Comparison of ENCODE assay signal across 8 cellular contexts in genomic region chr2:10302479-10303173, GRCh38. TPM values are rescaled to one million over a fixed set of nuclear protein-coding genes. Genes with fewer than 3 reads are reported as not detected.
DNase-seq lines count a peak whose midpoint lies in the region; ATAC-seq, FAIRE-seq and TF ChIP-seq lines count a peak whose summit lies in the region.

HPCAL1 (plus strand) TSS chr2:10302904; CDS start chr2:10419758, 116,854 bp downstream.

- H3K4me2 ChIP-seq in keratinocyte (ENCODE audit: control insufficient read depth, extremely low read depth, insufficient read depth, low read depth, low read length), result peak within 1 kb of the TSS; percentile 72

- peak; percentile 51 for ATAC-seq in GM18519 (IDR thresholded peaks at IDR 0.05; ENCODE audit: low FRiP score, unreplicated experiment)
- peak; percentile 75 for ATAC-seq in HG03045 (IDR thresholded peaks at IDR 0.05; ENCODE audit: unreplicated experiment)

- no peaks in the 10 kb centered on the region for H3K9me1 ChIP-seq in keratinocyte (ENCODE audit: control insufficient read depth, extremely low read depth, insufficient read depth, low read length)

- no peak for FAIRE-seq in keratinocyte (lab: Jason Lieb, UNC)

- H3K27ac ChIP-seq in ACC112 (ENCODE audit: low read depth, low read length) (no peak within 1 kb of the TSS; the same call in 1 of the 2 replicates), keratinocyte (ENCODE audit: control insufficient read depth, insufficient read depth, low read length) (no peak within 1 kb of the TSS)

- peak within 1 kb of the TSS; percentile 60 for H3K9ac ChIP-seq in keratinocyte (ENCODE audit: control insufficient read depth, extremely low read depth, insufficient read depth, low read length)

- H3K4me3 ChIP-seq in ACC112 (ENCODE audit: low read depth, low read length) (peak within 1 kb of the TSS; percentile 98), keratinocyte (ENCODE audit: control insufficient read depth in 2 of 3, extremely low read depth in 1 of 3, insufficient read depth in 2 of 3, low read depth in 1 of 3, low read length in 3 of 3) (peak within 1 kb of the TSS; percentile 59 to 78 (median 74))

- H3K79me2 ChIP-seq in ACC112 (ENCODE audit: control insufficient read depth, insufficient read depth, low read length, unreplicated experiment), result peaks cover 48% of the 10 kb centered on the region
- H3K79me2 ChIP-seq in keratinocyte (ENCODE audit: control insufficient read depth, insufficient read depth, low read length), result peaks cover 39% of the 10 kb centered on the region

- peaks cover 37% of the 10 kb centered on the region for H3K4me1 ChIP-seq in ACC112 (ENCODE audit: control insufficient read depth, insufficient read depth, low read length, unreplicated experiment)
- H3K4me1 ChIP-seq in keratinocyte (ENCODE audit: control insufficient read depth, extremely low read depth, insufficient read depth, low read length), result peaks cover 23% of the 10 kb centered on the region

- peak within 1 kb of the TSS; percentile 50 for H2AFZ ChIP-seq in ACC112 (ENCODE audit: low read length, unreplicated experiment)
- peak within 1 kb of the TSS; percentile 82 for H2AFZ ChIP-seq in keratinocyte (ENCODE audit: control insufficient read depth, low read length)

- dilution Hi-C loops in keratinocyte (cut with MboI; ENCODE audit: extremely low pct_ligation_motif_present, low sequenced_read_pairs), result no loop called here

- DNase-seq in NCI-H2196 treated with DMSO at 0.1 percent for 48 hours (lab: John Stamatoyannopoulos, UW; ENCODE audit: unreplicated experiment) (peak; percentile 92), cerebellar cortex (ENCODE audit: low spot score) (peak; percentile 80), keratinocyte (ENCODE audit: low read depth, low spot score) (peak; percentile 33)
- peak; percentile 65 for DNase-seq in activated CD4-positive, CD25-positive, alpha-beta regulatory T cell treated with anti-CD3 and anti-CD28 coated beads, Interleukin-2, amount 50 U/mL, for 16 hours (ENCODE audit: low read depth, low spot score)
- peak; percentile 86 for DNase-seq in stimulated activated CD4-positive, alpha-beta T cell treated with anti-CD3 and anti-CD28 coated beads, Interleukin-15, amount 100 ng/mL, for 24 hours

- H4K20me1 ChIP-seq in keratinocyte (ENCODE audit: control insufficient read depth, extremely low read depth, insufficient read depth, low read length), result peaks cover 14% of the 10 kb centered on the region

- H3K9me3 ChIP-seq in keratinocyte (ENCODE audit: control insufficient read depth, low read depth, low read length), result no peaks in the 10 kb centered on the region

- TF ChIP-seq CTCF in keratinocyte (optimal IDR thresholded peaks at IDR 0.05 in 1 of 3, IDR thresholded peaks at IDR 0.05 in 1 of 3, conservative IDR thresholded peaks at IDR 0.05 in 1 of 3; ENCODE audit: extremely low read depth in 1 of 3, insufficient read depth in 2 of 3, low read length in 3 of 3), result peak; percentile 22 to 59 (median 25)

- H3K27me3 ChIP-seq in ACC112 (ENCODE audit: insufficient read depth, low read length) (no peaks in the 10 kb centered on the region), keratinocyte (ENCODE audit: control insufficient read depth, extremely low read depth, insufficient read depth, low read length) (no peaks in the 10 kb centered on the region)

- no peaks in the 10 kb centered on the region for H3K36me3 ChIP-seq in ACC112 (ENCODE audit: insufficient read depth, low read length)
- H3K36me3 ChIP-seq in keratinocyte (ENCODE audit: control insufficient read depth in 2 of 2, extremely low read depth in 1 of 2, insufficient read depth in 2 of 2, low read length in 2 of 2), result no peaks in the 10 kb centered on the region

RNA-seq across cellular contexts. Expression of gene HPCAL1, which starts in this region (rescaled TPM):
- 13.7 to 33.3 TPM (median 18.0 TPM) in 3 replicates for polyA plus RNA-seq in keratinocyte
- 7.2 TPM for polyA plus RNA-seq in keratinocyte (2011; ENCODE audit: low read depth)
- polyA plus RNA-seq in keratinocyte (2011; cell fraction: cytosol; rRNA removed), result 18.8 and 36.0 TPM in 2 replicates
- polyA plus RNA-seq in keratinocyte (2011; cell fraction: nucleus; rRNA removed), result 19.9 and 23.9 TPM in 2 replicates
- 18.3 and 35.5 TPM in 2 replicates for polyA plus RNA-seq in keratinocyte (2012; ENCODE audit: low replicate concordance)
- polyA minus RNA-seq in keratinocyte, result 8.7 to 31.0 TPM (median 13.8 TPM) in 3 replicates
- polyA minus RNA-seq in keratinocyte (2011; cell fraction: cytosol; rRNA and poly(A)+ RNA removed), result 31.1 TPM
- polyA minus RNA-seq in keratinocyte (2011; cell fraction: nucleus; rRNA and poly(A)+ RNA removed), result 7.0 and 8.6 TPM in 2 replicates

Comparison
In these comparisons a context has a peak if more than half of its experiments do, and no peak if none do; other contexts are left out.
1. DNase-seq: peak in every context shown above with its lines; median percentile 92 in NCI-H2196 treated with DMSO at 0.1 percent for 48 hours; 86 in stimulated activated CD4-positive, alpha-beta T cell treated with anti-CD3 and anti-CD28 coated beads, Interleukin-15, amount 100 ng/mL, for 24 hours; 80 in cerebellar cortex; 65 in activated CD4-positive, CD25-positive, alpha-beta regulatory T cell treated with anti-CD3 and anti-CD28 coated beads, Interleukin-2, amount 50 U/mL, for 16 hours; 33 in keratinocyte.